8 cellular contexts compared by ENCODE assay signal in the genomic region with DNA sequence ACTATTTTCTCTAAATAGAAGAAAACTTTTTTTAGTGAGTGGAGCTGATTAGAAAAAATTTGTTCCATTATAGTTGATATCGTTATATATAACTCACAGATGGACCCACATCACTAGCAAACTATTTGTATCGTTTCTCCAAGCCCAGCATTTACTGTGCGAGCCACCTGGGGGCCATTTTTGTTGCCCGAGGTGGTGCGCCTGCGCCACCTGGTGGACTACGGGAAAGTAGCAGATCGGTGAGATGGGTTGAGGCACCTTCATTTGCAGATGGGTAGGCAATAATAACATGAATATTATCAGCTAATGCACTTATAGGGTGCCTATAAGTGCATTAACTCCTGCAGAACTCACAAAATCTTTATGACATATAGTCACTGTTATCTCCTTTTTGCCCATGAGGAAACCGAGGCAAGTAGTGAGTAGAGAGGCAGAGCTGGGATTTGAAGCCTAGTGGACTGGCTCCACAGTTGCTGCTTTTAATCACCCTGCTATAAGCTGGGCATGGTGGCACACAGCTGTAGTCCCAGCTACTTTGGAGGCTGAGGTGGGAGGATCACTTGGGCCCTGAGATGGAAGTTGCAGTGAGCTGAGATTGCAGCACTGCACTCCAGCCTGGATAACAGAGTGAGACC. TPM values are rescaled to one million over a fixed set of nuclear protein-coding genes. Genes with fewer than 3 reads are reported as not detected.
A peak's percentile ranks its signal among the peaks of the same experiment; 100 is the strongest.
DNase-seq lines count a peak whose midpoint lies in the region; ATAC-seq and TF ChIP-seq lines count a peak whose summit lies in the region.

No MANE protein-coding gene starts in this region.

- peaks cover 0 to 5% of the 10 kb centered on the region in 2 donors for H3K27me3 ChIP-seq in naive thymus-derived CD4-positive, alpha-beta T cell (ENCODE audit: control insufficient read depth in 2 of 2, insufficient read depth in 2 of 2, low read length in 2 of 2)
- peaks cover 16% of the 10 kb centered on the region for H3K27me3 ChIP-seq in suprapubic skin

- peaks cover 0 to 6% of the 10 kb centered on the region in 2 donors for H3K4me1 ChIP-seq in naive thymus-derived CD4-positive, alpha-beta T cell (ENCODE audit: control insufficient read depth in 2 of 2, insufficient read depth in 2 of 2, low read length in 2 of 2)
- peaks cover 10% of the 10 kb centered on the region for H3K4me1 ChIP-seq in suprapubic skin

- POLR2A ChIA-PET in activated CD4-positive, alpha-beta memory T cell treated with anti-CD3 and anti-CD28 coated beads for 36 hours (lab: Charles Lee), result interaction anchor here (0.5 to 0.6 kb wide), 2 partner anchors 9 to 97 kb away, joined by 3 read pairs; no protein-coding TSS in a partner anchor
- POLR2A ChIA-PET in naive thymus-derived CD4-positive, alpha-beta T cell (lab: Charles Lee), result interaction anchor here (0.6 kb wide), 1 partner anchor 777 kb away, joined by 3 read pairs; no protein-coding TSS in a partner anchor

- no peak overlapping the region for H3K4me3 ChIP-seq in naive thymus-derived CD4-positive, alpha-beta T cell (ENCODE audit: low read length)
- H3K4me3 ChIP-seq in suprapubic skin, result no peak overlapping the region

- TF ChIP-seq POLR2A in suprapubic skin (IDR thresholded peaks at IDR 0.05), result no peak

- no peaks in the 10 kb centered on the region for H3K9me3 Mint-ChIP-seq in activated CD4-positive, alpha-beta memory T cell treated with anti-CD3 and anti-CD28 coated beads for 36 hours
- peaks cover 0 to 2% (median 0%) of the 10 kb centered on the region in 11 donors for H3K9me3 Mint-ChIP-seq in naive thymus-derived CD4-positive, alpha-beta T cell

- intact Hi-C loops in activated CD4-positive, alpha-beta memory T cell treated with anti-CD3 and anti-CD28 coated beads for 36 hours (cut with micrococcal nuclease), result loop anchor here (1.0 to 10.0 kb wide), 5 partner anchors 103 to 524 kb away; no protein-coding TSS in a partner anchor
- intact Hi-C loops in naive thymus-derived CD4-positive, alpha-beta T cell (cut with micrococcal nuclease), result loop anchor here (1.0 to 5.0 kb wide), 11 partner anchors 33 to 586 kb away; partner anchors contain the start of genes MFSD6L (in 1 of the 2) and PIK3R5 (in 1 of the 2)

- peaks cover 23% of the 10 kb centered on the region for H3K27me3 Mint-ChIP-seq in activated CD4-positive, alpha-beta memory T cell treated with anti-CD3 and anti-CD28 coated beads for 36 hours
- peaks cover 23 to 43% (median 30%) of the 10 kb centered on the region in 5 donors for H3K27me3 Mint-ChIP-seq in naive thymus-derived CD4-positive, alpha-beta T cell

- TF ChIP-seq CTCF in suprapubic skin (IDR thresholded peaks at IDR 0.05), result peak; percentile 74 to 80

- H3K9me3 ChIP-seq in naive thymus-derived CD4-positive, alpha-beta T cell (ENCODE audit: control insufficient read depth in 2 of 3, low read length in 3 of 3), result no peaks in the 10 kb centered on the region
- no peaks in the 10 kb centered on the region for H3K9me3 ChIP-seq in suprapubic skin

- WGBS in suprapubic skin, result 16% methylated on average over 9 of the region's 9 CpGs

- no peak overlapping the region for H3K4me3 Mint-ChIP-seq in activated CD4-positive, alpha-beta memory T cell treated with anti-CD3 and anti-CD28 coated beads for 36 hours
- no peak overlapping the region for H3K4me3 Mint-ChIP-seq in naive thymus-derived CD4-positive, alpha-beta T cell

- H3K36me3 ChIP-seq in naive thymus-derived CD4-positive, alpha-beta T cell (ENCODE audit: control insufficient read depth in 2 of 3, insufficient read depth in 3 of 3, low read length in 3 of 3), result no peaks in the 10 kb centered on the region
- H3K36me3 ChIP-seq in suprapubic skin, result no peaks in the 10 kb centered on the region

- CTCF ChIA-PET in activated CD4-positive, alpha-beta memory T cell treated with anti-CD3 and anti-CD28 coated beads for 36 hours (lab: Charles Lee), result interaction anchor here (0.6 to 3.7 kb wide), 58 partner anchors 11 to 616 kb away, joined by 3 to 38 read pairs (median 4); partner anchors contain the start of genes MYH10 and PIK3R5
- CTCF ChIA-PET in naive thymus-derived CD4-positive, alpha-beta T cell (lab: Charles Lee), result interaction anchor here (0.6 to 2.4 kb wide), 24 partner anchors 13 to 938 kb away, joined by 3 to 19 read pairs (median 4); no protein-coding TSS in a partner anchor

- peak; percentile 4 to 33 for DNase-seq in AML-193 (lab: John Stamatoyannopoulos, UW)
- DNase-seq in NCI-H69 (lab: John Stamatoyannopoulos, UW), result peak; percentile 25
- DNase-seq in activated CD4-positive, alpha-beta memory T cell treated with anti-CD3 and anti-CD28 coated beads for 36 hours, result peak; percentile 84
- DNase-seq in effector CD8-positive, alpha-beta T cell (lab: John Stamatoyannopoulos, UW), result peak; percentile 66
- DNase-seq in naive thymus-derived CD4-positive, alpha-beta T cell, result peak; percentile 65 to 86 (median 76)
- DNase-seq in suprapubic skin (ENCODE audit: low spot score in 2 of 2), result no peak

- no peak for TF ChIP-seq EP300 in suprapubic skin (IDR thresholded peaks at IDR 0.05)

- H3K27ac ChIP-seq in naive thymus-derived CD4-positive, alpha-beta T cell (ENCODE audit: low read depth, low read length), result no peak overlapping the region
- H3K27ac ChIP-seq in suprapubic skin, result no peak overlapping the region

- no peaks in the 10 kb centered on the region for H3K36me3 Mint-ChIP-seq in activated CD4-positive, alpha-beta memory T cell treated with anti-CD3 and anti-CD28 coated beads for 36 hours
- H3K36me3 Mint-ChIP-seq in naive thymus-derived CD4-positive, alpha-beta T cell, result no peaks in the 10 kb centered on the region

- H3K27ac Mint-ChIP-seq in activated CD4-positive, alpha-beta memory T cell treated with anti-CD3 and anti-CD28 coated beads for 36 hours, result peak overlapping the region; percentile 26
- peak overlapping the region in 1 of 9 donors; percentile 52 for H3K27ac Mint-ChIP-seq in naive thymus-derived CD4-positive, alpha-beta T cell

- peaks cover 9% of the 10 kb centered on the region for H3K4me1 Mint-ChIP-seq in activated CD4-positive, alpha-beta memory T cell treated with anti-CD3 and anti-CD28 coated beads for 36 hours (ENCODE audit: low read depth)
- H3K4me1 Mint-ChIP-seq in naive thymus-derived CD4-positive, alpha-beta T cell, result peaks cover 0 to 15% (median 8%) of the 10 kb centered on the region in 7 donors

- peak; percentile 55 for ATAC-seq in GM19351 (IDR thresholded peaks at IDR 0.05; ENCODE audit: unreplicated experiment)
- ATAC-seq in naive thymus-derived CD4-positive, alpha-beta T cell, result peak; percentile 88
- ATAC-seq in GM19452 (IDR thresholded peaks at IDR 0.05; ENCODE audit: unreplicated experiment), result no peak

RNA-seq across cellular contexts. Expression of gene NTN1, which starts 23.2 kb away (rescaled TPM):
- under 1 TPM; 0.29 to 0.31 TPM for total RNA-seq in activated CD4-positive, alpha-beta memory T cell treated with anti-CD3 and anti-CD28 coated beads for 36 hours
- total RNA-seq in naive thymus-derived CD4-positive, alpha-beta T cell, result under 1 TPM in 3 of 5 experiments, not detected in 2; 0.07 to 0.12 (median 0.11) TPM
- polyA plus RNA-seq in naive thymus-derived CD4-positive, alpha-beta T cell, result not detected
- total RNA-seq in suprapubic skin, result 1 to 10 TPM; 2.4 to 5.9 (median 3.4) TPM

RNA-seq across cellular contexts. Expression of gene PIK3R5, which starts 32.6 kb away (rescaled TPM):
- total RNA-seq in activated CD4-positive, alpha-beta memory T cell treated with anti-CD3 and anti-CD28 coated beads for 36 hours, result 10 to 100 TPM; 20.7 to 22.4 TPM
- 100 to 1,000 TPM in 2 of 5 experiments, 10 to 100 TPM in 3; 73.5 to 231 (median 77.6) TPM for total RNA-seq in naive thymus-derived CD4-positive, alpha-beta T cell
- polyA plus RNA-seq in naive thymus-derived CD4-positive, alpha-beta T cell, result 10 to 100 TPM; 18.0 to 47.6 TPM
- total RNA-seq in suprapubic skin, result 10 to 100 TPM in 1 of 4 donors, 1 to 10 TPM in 3; 3.6 to 13.5 (median 5.0) TPM

Comparison
In these comparisons a context has a peak if more than half of its experiments do, and no peak if none do; other contexts are left out.
1. DNase-seq: peak in AML-193 (2 of 2), NCI-H69 (single experiment), activated CD4-positive, alpha-beta memory T cell treated with anti-CD3 and anti-CD28 coated beads for 36 hours (single experiment), effector CD8-positive, alpha-beta T cell (single experiment) and naive thymus-derived CD4-positive, alpha-beta T cell (9 of 9); none in suprapubic skin (0 of 2).